1 cellular context compared by ENCODE assay signal in the genomic region with DNA sequence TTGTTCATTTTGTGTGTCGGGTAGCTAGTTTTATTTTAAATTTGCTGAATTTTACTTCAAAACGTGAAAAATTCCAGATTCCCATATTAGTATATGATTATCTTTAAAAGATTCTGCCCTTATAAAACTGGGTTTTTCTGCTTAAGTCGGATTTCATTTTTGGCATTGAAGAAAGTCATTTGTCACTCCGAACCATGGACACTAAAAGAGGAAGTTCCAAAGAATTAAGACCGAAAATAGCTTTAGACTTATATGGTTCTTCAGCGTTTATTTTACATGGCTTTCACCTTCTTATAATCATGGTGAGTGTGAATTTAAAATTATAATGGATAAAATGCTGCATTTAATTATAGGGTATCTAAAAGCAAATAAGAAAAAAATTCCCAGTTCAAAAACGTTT.
TF ChIP-seq lines count a peak whose summit lies in the region.

No MANE protein-coding gene starts in this region.

TF ChIP-seq in WTC11, 78 proteins besides CTCF, POLR2A, EP300 and RAD21 (continued from another document):
- TF ChIP-seq, protein P1, sequence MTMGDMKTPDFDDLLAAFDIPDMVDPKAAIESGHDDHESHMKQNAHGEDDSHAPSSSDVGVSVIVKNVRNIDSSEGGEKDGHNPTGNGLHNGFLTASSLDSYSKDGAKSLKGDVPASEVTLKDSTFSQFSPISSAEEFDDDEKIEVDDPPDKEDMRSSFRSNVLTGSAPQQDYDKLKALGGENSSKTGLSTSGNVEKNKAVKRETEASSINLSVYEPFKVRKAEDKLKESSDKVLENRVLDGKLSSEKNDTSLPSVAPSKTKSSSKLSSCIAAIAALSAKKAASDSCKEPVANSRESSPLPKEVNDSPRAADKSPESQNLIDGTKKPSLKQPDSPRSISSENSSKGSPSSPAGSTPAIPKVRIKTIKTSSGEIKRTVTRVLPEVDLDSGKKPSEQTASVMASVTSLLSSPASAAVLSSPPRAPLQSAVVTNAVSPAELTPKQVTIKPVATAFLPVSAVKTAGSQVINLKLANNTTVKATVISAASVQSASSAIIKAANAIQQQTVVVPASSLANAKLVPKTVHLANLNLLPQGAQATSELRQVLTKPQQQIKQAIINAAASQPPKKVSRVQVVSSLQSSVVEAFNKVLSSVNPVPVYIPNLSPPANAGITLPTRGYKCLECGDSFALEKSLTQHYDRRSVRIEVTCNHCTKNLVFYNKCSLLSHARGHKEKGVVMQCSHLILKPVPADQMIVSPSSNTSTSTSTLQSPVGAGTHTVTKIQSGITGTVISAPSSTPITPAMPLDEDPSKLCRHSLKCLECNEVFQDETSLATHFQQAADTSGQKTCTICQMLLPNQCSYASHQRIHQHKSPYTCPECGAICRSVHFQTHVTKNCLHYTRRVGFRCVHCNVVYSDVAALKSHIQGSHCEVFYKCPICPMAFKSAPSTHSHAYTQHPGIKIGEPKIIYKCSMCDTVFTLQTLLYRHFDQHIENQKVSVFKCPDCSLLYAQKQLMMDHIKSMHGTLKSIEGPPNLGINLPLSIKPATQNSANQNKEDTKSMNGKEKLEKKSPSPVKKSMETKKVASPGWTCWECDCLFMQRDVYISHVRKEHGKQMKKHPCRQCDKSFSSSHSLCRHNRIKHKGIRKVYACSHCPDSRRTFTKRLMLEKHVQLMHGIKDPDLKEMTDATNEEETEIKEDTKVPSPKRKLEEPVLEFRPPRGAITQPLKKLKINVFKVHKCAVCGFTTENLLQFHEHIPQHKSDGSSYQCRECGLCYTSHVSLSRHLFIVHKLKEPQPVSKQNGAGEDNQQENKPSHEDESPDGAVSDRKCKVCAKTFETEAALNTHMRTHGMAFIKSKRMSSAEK (CRISPR knock-in tag; IDR thresholded peaks at IDR 0.05; ENCODE audit: borderline replicate concordance): no peak
- TF ChIP-seq GTF2I (CRISPR knock-in tag; conservative IDR thresholded peaks at IDR 0.05) (no peak), ZNF425 (CRISPR knock-in tag; conservative IDR thresholded peaks at IDR 0.05) (no peak), ZNF219 (CRISPR knock-in tag; IDR thresholded peaks at IDR 0.05; ENCODE audit: borderline replicate concordance) (no peak), AFF4 (CRISPR knock-in tag; IDR thresholded peaks at IDR 0.05; ENCODE audit: borderline replicate concordance) (no peak), NFYB (CRISPR knock-in tag; conservative IDR thresholded peaks at IDR 0.05; ENCODE audit: low read depth) (no peak), ELF4 (CRISPR knock-in tag; IDR thresholded peaks at IDR 0.05; ENCODE audit: low read depth) (no peak), NFE2L1 (CRISPR knock-in tag; IDR thresholded peaks at IDR 0.05) (no peak), SMAD3 (CRISPR knock-in tag; IDR thresholded peaks at IDR 0.05; ENCODE audit: borderline replicate concordance) (no peak)
